ENCODE assay signal across 20 cellular contexts in the genomic region with DNA sequence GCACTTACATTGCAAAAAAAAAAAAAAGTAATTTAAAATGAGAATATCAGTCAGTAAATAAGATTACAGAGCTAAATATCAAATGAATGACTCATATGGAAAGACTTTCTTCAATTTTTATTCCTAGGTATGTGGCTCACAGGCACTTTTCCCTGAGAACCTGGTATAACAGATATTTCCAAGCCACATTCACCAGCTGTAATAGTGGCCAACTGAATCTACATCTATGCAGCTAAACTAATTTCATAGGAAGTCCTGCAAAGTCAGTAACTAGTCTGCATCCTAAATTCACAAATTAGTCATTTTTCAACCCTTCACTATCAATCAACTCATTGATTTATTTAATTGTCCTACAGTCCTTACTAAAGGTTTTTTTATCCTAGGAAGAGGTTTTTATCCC. TPM values are rescaled to one million over a fixed set of nuclear protein-coding genes. Genes with fewer than 3 reads are reported as not detected.
DNase-seq lines count a peak whose midpoint lies in the region; ATAC-seq, FAIRE-seq and TF ChIP-seq lines count a peak whose summit lies in the region.
"Had no signal": no experiment of that assay in that cellular context is flagged by ENCODE, and none has a peak within 500 bp of the region (broad histone marks: within the 10 kb centered on the region; RNA-seq: fewer than 3 reads in every experiment).

No MANE protein-coding gene starts in this region.

- peaks cover 28% of the 10 kb centered on the region for H3K36me3 Mint-ChIP-seq in nephron (ENCODE audit: low read depth)

- peak; percentile 12 for DNase-seq in AG10803 (ENCODE audit: low read depth)
- no peak for DNase-seq in Panc1 (ENCODE audit: low read depth, low spot score)
- peak; percentile 38 for DNase-seq in dedifferentiated amniotic fluid mesenchymal stem cell (ENCODE audit: extremely low spot score)
- no peak for DNase-seq in H54 (ENCODE audit: insufficient read length, low spot score)
- no peak for DNase-seq in activated CD4-positive, alpha-beta T cell treated with anti-CD3 and anti-CD28 coated beads for 48 hours
- no peak for DNase-seq in hypothalamus (lab: John Stamatoyannopoulos, UW)
- DNase-seq: activated CD4-positive, CD25-positive, alpha-beta regulatory T cell; CD4-positive, alpha-beta T cell; cortex of kidney; DND-41; KG1; left ventricle myocardium superior; NCI-H1105; stimulated activated naive CD4-positive, alpha-beta T cell; T-helper 1 cell; uterus had no signal

- H3K9me3 Mint-ChIP-seq in nephron, result peaks cover 2% of the 10 kb centered on the region
- H3K9me3 Mint-ChIP-seq: activated T-helper 2 cell treated with anti-CD3 and anti-CD28 coated beads, Interferon-gamma antibody, Interleukin-2, Interleukin-4, amounts not matched to agents 10 μg/mL and 5 μg/mL and 100 μg/mL, durations not matched to agents 14 hours and 24 hours and 36 hours; CD4-positive, alpha-beta T cell had no signal

- intact Hi-C loops in Panc1 (cut with micrococcal nuclease; ENCODE audit: unreplicated experiment), result loop anchor here (10.0 kb wide), 1 partner anchor 308 kb away; no protein-coding TSS in a partner anchor

- H3K27ac Mint-ChIP-seq in nephron, result peak overlapping the region in 2 of 3 experiments; percentile 35 to 99
- H3K27ac Mint-ChIP-seq: activated T-helper 2 cell treated with anti-CD3 and anti-CD28 coated beads, Interferon-gamma antibody, Interleukin-2, Interleukin-4, amounts not matched to agents 10 μg/mL and 5 μg/mL and 100 μg/mL, durations not matched to agents 14 hours and 24 hours and 36 hours; CD4-positive, alpha-beta T cell had no signal

- no peak for ATAC-seq in Panc1
- ATAC-seq in HG02798 (IDR thresholded peaks at IDR 0.05; ENCODE audit: poor library complexity, unreplicated experiment), result no peak
- ATAC-seq: A549, left ventricle myocardium superior had no signal

- CTCF ChIA-PET in Panc1 (lab: Charles Lee), result no interaction called here

- no peak overlapping the region for H3K4me3 ChIP-seq in AG10803 (ENCODE audit: low read length)
- peak overlapping the region in 1 of 2 experiments; percentile 52; a peak in 2 of 4 replicates for H3K4me3 ChIP-seq in Panc1 (ENCODE audit: low read depth in 2 of 2, low read length in 2 of 2)
- H3K4me3 ChIP-seq: A549, uterus had no signal

- POLR2A ChIA-PET in Panc1 (lab: Charles Lee), result interaction anchor here (0.7 kb wide), 1 partner anchor 24 kb away, joined by 4 read pairs; no protein-coding TSS in a partner anchor

- peaks cover 32% of the 10 kb centered on the region for H3K4me1 ChIP-seq in Panc1 (ENCODE audit: control insufficient read depth, insufficient read depth, low read length)
- H3K4me1 ChIP-seq: A549, uterus had no signal

- FAIRE-seq in H54 (lab: Jason Lieb, UNC), result no peak
- FAIRE-seq: A549 had no signal

- in situ Hi-C loops in Panc1 (cut with HindIII; ENCODE audit: low pct_unique_long_range_greater_than_20kb, low sequenced_read_pairs), result no loop called here

- TF ChIP-seq CTCF in AG10803 (conservative IDR thresholded peaks at IDR 0.05; ENCODE audit: low read length), result no peak
- no peak for TF ChIP-seq CTCF in Panc1 (IDR thresholded peaks at IDR 0.05)
- no peak for TF ChIP-seq CTCF in nephron (IDR thresholded peaks at IDR 0.05; ENCODE audit: unreplicated experiment in 3 of 3)

- no peaks in the 10 kb centered on the region for H3K9me3 ChIP-seq in Panc1 (ENCODE audit: control insufficient read depth, insufficient read depth, low read depth, low read length)
- H3K9me3 ChIP-seq: A549, uterus had no signal

- peaks cover 8% of the 10 kb centered on the region for H3K27me3 Mint-ChIP-seq in nephron (ENCODE audit: low read depth)

- H3K4me1 Mint-ChIP-seq in nephron, result peaks cover 35% of the 10 kb centered on the region

- BruUV-seq in Panc1 (replicated peaks; lab: Mats Ljungman, UMichigan), result no TSS peak

- TF ChIP-seq POLR2A in H54 (IDR thresholded peaks at IDR 0.05; ENCODE audit: low read depth, low read length), result no peak

- H3K27ac ChIP-seq in Panc1 (ENCODE audit: low read length), result peak overlapping the region; percentile 93
- H3K27ac ChIP-seq: A549 had no signal

- peak overlapping the region in 2 of 3 experiments; percentile 100 for H3K4me3 Mint-ChIP-seq in nephron
- H3K4me3 Mint-ChIP-seq: CD4-positive, alpha-beta T cell had no signal

- H3K36me3 ChIP-seq in Panc1 (ENCODE audit: control insufficient read depth, insufficient read depth, low read length), result no peaks in the 10 kb centered on the region; the same call in 1 of the 2 replicates
- H3K36me3 ChIP-seq: uterus had no signal

- no peaks in the 10 kb centered on the region for H3K27me3 ChIP-seq in Panc1 (ENCODE audit: control insufficient read depth, insufficient read depth, low read length)
- H3K27me3 ChIP-seq: uterus had no signal

RNA-seq across cellular contexts. Expression of gene PDE5A, which starts 5.6 kb away (rescaled TPM):
- 114 TPM for total RNA-seq in Panc1 (2021; ENCODE audit: unreplicated experiment)
- polyA plus RNA-seq in Panc1 (2012; ENCODE audit: insufficient read length), result 40.8 TPM

Comparison
In these comparisons a context has a peak if more than half of its experiments do, and no peak if none do; other contexts are left out.
1. DNase-seq: peak in AG10803 (single experiment) and dedifferentiated amniotic fluid mesenchymal stem cell (single experiment); none in Panc1 (single experiment), H54 (single experiment), activated CD4-positive, alpha-beta T cell treated with anti-CD3 and anti-CD28 coated beads for 48 hours (single experiment) and hypothalamus (0 of 51).